1 cellular context compared by ENCODE assay signal in the genomic region with DNA sequence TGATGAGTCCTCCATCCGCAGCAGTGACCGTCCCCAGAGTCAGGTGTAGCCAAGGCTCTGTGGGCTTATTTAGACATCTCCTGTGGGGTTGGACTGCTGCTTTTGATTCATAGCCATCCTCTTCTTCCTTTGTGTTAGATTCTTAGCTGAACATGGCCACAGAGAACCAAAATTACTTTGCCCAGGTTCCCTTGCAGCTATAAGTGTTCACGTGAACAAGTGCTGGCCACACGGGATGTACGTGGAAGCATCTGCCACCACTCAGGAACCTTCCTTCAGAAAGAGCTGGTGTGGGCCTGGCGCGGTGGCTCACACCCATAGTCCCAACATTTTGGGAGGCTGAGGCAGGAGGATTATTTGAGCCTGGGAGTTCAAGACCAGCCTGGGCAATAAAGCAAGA.
TF ChIP-seq lines count a peak whose summit lies in the region.

No MANE protein-coding gene starts in this region.

TF ChIP-seq in K562, 482 proteins besides CTCF, POLR2A, EP300 and RAD21 (continued from another document):
- TF ChIP-seq, protein P1, sequence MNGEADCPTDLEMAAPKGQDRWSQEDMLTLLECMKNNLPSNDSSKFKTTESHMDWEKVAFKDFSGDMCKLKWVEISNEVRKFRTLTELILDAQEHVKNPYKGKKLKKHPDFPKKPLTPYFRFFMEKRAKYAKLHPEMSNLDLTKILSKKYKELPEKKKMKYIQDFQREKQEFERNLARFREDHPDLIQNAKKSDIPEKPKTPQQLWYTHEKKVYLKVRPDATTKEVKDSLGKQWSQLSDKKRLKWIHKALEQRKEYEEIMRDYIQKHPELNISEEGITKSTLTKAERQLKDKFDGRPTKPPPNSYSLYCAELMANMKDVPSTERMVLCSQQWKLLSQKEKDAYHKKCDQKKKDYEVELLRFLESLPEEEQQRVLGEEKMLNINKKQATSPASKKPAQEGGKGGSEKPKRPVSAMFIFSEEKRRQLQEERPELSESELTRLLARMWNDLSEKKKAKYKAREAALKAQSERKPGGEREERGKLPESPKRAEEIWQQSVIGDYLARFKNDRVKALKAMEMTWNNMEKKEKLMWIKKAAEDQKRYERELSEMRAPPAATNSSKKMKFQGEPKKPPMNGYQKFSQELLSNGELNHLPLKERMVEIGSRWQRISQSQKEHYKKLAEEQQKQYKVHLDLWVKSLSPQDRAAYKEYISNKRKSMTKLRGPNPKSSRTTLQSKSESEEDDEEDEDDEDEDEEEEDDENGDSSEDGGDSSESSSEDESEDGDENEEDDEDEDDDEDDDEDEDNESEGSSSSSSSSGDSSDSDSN (IDR thresholded peaks at IDR 0.05; ENCODE audit: borderline replicate concordance in 1 of 2, low read depth in 2 of 2, low read length in 2 of 2) = no peak
- TF ChIP-seq GTF2F1 (IDR thresholded peaks at IDR 0.05; ENCODE audit: low read depth, low read length) = no peak
- TF ChIP-seq, protein P2, sequence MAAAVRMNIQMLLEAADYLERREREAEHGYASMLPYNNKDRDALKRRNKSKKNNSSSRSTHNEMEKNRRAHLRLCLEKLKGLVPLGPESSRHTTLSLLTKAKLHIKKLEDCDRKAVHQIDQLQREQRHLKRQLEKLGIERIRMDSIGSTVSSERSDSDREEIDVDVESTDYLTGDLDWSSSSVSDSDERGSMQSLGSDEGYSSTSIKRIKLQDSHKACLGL (CRISPR knock-in tag; IDR thresholded peaks at IDR 0.05; ENCODE audit: borderline replicate concordance, poor library complexity, severe bottlenecking) = no peak
- no peak for TF ChIP-seq RBFOX2 (IDR thresholded peaks at IDR 0.05; ENCODE audit: low read depth, low read length)
- TF ChIP-seq SAP30 (IDR thresholded peaks at IDR 0.05; ENCODE audit: borderline replicate concordance, insufficient read depth, low read depth, low read length, poor library complexity, severe bottlenecking) = no peak
- TF ChIP-seq, protein P3, sequence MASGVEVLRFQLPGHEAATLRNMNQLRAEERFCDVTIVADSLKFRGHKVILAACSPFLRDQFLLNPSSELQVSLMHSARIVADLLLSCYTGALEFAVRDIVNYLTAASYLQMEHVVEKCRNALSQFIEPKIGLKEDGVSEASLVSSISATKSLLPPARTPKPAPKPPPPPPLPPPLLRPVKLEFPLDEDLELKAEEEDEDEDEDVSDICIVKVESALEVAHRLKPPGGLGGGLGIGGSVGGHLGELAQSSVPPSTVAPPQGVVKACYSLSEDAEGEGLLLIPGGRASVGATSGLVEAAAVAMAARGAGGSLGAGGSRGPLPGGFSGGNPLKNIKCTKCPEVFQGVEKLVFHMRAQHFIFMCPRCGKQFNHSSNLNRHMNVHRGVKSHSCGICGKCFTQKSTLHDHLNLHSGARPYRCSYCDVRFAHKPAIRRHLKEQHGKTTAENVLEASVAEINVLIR (CRISPR knock-in tag; IDR thresholded peaks at IDR 0.05) = no peak
- TF ChIP-seq, protein P4, sequence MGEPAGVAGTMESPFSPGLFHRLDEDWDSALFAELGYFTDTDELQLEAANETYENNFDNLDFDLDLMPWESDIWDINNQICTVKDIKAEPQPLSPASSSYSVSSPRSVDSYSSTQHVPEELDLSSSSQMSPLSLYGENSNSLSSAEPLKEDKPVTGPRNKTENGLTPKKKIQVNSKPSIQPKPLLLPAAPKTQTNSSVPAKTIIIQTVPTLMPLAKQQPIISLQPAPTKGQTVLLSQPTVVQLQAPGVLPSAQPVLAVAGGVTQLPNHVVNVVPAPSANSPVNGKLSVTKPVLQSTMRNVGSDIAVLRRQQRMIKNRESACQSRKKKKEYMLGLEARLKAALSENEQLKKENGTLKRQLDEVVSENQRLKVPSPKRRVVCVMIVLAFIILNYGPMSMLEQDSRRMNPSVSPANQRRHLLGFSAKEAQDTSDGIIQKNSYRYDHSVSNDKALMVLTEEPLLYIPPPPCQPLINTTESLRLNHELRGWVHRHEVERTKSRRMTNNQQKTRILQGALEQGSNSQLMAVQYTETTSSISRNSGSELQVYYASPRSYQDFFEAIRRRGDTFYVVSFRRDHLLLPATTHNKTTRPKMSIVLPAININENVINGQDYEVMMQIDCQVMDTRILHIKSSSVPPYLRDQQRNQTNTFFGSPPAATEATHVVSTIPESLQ (CRISPR knock-in tag; IDR thresholded peaks at IDR 0.05) = no peak
- TF ChIP-seq NFYB (IDR thresholded peaks at IDR 0.05; ENCODE audit: extremely low read depth, insufficient read length) = no peak
- no peak for TF ChIP-seq HMG20A (CRISPR knock-in tag; conservative IDR thresholded peaks at IDR 0.05)
- TF ChIP-seq, protein P5, sequence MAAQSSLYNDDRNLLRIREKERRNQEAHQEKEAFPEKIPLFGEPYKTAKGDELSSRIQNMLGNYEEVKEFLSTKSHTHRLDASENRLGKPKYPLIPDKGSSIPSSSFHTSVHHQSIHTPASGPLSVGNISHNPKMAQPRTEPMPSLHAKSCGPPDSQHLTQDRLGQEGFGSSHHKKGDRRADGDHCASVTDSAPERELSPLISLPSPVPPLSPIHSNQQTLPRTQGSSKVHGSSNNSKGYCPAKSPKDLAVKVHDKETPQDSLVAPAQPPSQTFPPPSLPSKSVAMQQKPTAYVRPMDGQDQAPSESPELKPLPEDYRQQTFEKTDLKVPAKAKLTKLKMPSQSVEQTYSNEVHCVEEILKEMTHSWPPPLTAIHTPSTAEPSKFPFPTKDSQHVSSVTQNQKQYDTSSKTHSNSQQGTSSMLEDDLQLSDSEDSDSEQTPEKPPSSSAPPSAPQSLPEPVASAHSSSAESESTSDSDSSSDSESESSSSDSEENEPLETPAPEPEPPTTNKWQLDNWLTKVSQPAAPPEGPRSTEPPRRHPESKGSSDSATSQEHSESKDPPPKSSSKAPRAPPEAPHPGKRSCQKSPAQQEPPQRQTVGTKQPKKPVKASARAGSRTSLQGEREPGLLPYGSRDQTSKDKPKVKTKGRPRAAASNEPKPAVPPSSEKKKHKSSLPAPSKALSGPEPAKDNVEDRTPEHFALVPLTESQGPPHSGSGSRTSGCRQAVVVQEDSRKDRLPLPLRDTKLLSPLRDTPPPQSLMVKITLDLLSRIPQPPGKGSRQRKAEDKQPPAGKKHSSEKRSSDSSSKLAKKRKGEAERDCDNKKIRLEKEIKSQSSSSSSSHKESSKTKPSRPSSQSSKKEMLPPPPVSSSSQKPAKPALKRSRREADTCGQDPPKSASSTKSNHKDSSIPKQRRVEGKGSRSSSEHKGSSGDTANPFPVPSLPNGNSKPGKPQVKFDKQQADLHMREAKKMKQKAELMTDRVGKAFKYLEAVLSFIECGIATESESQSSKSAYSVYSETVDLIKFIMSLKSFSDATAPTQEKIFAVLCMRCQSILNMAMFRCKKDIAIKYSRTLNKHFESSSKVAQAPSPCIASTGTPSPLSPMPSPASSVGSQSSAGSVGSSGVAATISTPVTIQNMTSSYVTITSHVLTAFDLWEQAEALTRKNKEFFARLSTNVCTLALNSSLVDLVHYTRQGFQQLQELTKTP (IDR thresholded peaks at IDR 0.05; ENCODE audit: low read depth in 1 of 2, partially characterized antibody in 2 of 2) = no peak
- 0 out of 2 replicates have a peak, but pooled peaks have one; percentile 29 for TF ChIP-seq GABPB1 (CRISPR knock-in tag; IDR thresholded peaks at IDR 0.05)
- TF ChIP-seq ZNF12 (CRISPR knock-in tag; IDR thresholded peaks at IDR 0.05) = no peak
- TF ChIP-seq ATF1 (CRISPR knock-in tag; IDR thresholded peaks at IDR 0.05) = no peak
- no peak for TF ChIP-seq ATF1 (tag; IDR thresholded peaks at IDR 0.05)
- TF ChIP-seq ZNF311 (CRISPR knock-in tag; IDR thresholded peaks at IDR 0.05) = no peak
- peak; percentile 18 to 61; a peak in 2 of 4 replicates for TF ChIP-seq TRIM24 (IDR thresholded peaks at IDR 0.05)
